ENCODE assay signal across 8 cellular contexts in the genomic region with DNA sequence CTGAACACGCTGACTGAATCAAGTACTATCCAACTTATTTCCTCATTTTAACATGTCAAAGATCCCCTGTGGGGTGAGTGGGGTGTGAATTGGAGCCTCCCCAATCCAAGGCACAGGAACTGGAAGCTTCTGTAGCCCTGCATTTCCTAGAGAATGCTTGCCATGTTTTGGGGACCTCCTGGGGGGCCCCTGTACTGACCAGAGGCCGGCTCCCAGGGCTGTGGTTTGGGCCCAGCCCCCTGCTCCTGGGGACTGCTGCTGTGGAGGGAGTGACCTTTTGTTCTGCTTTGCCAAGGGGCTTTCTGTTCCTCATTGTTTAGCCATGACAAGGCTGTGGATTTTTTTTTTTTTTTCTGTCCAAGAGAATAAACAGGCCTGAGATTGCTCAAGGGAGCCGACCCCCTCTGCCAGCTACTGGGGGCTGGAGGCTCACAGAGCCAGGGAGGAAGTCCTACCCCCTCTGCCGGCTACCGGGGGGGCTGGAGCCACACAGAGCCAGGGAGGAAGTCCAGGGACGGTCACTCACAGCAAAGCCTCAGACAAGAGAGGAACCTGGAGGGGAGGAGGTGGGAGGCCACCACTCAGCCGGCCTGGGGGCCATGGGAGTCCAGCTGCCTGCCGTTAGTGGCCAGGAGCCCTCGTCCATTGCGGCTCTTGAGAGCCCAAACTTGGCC. TPM values are rescaled to one million over a fixed set of nuclear protein-coding genes. Genes with fewer than 3 reads are reported as not detected.
A peak's percentile ranks its signal among the peaks of the same experiment; 100 is the strongest.
DNase-seq lines count a peak whose midpoint lies in the region; ATAC-seq and FAIRE-seq lines count a peak whose summit lies in the region.

No MANE protein-coding gene starts in this region.

- ATAC-seq in left cardiac atrium (peak; percentile 85 to 91), GM19397 (IDR thresholded peaks at IDR 0.05; ENCODE audit: unreplicated experiment) (no peak)

- DNase-seq in GM19239 (ENCODE audit: insufficient read length, low spot score) (no peak), left cardiac atrium (peak; percentile 90), posterior cingulate gyrus (peak in 7 of 10 donors; percentile 29 to 93 (median 49)), SW480 (ENCODE audit: low spot score) (no peak)
- DNase-seq in activated T-helper 2 cell treated with anti-CD3 and anti-CD28 coated beads, Interferon-gamma antibody, Interleukin-2, Interleukin-4, amounts not matched to agents 10 μg/mL and 5 μg/mL and 100 μg/mL, durations not matched to agents 14 hours and 24 hours and 36 hours (ENCODE audit: low spot score), result no peak
- no peak for DNase-seq in stimulated activated CD4-positive, alpha-beta T cell treated with anti-CD3 and anti-CD28 coated beads, Interleukin-4, amount 100 ng/mL, for 24 hours
- no peak for DNase-seq in activated effector memory CD4-positive, alpha-beta T cell treated with Interleukin-2 at 50 U/mL for 16 hours

- H3K27ac Mint-ChIP-seq in activated T-helper 2 cell treated with anti-CD3 and anti-CD28 coated beads, Interferon-gamma antibody, Interleukin-2, Interleukin-4, amounts not matched to agents 10 μg/mL and 5 μg/mL and 100 μg/mL, durations not matched to agents 14 hours and 24 hours and 36 hours, result peak overlapping the region; percentile 11

- no peaks in the 10 kb centered on the region for H3K27me3 Mint-ChIP-seq in activated T-helper 2 cell treated with anti-CD3 and anti-CD28 coated beads, Interferon-gamma antibody, Interleukin-2, Interleukin-4, amounts not matched to agents 10 μg/mL and 5 μg/mL and 100 μg/mL, durations not matched to agents 14 hours and 24 hours and 36 hours (ENCODE audit: low read depth)

- H3K36me3 Mint-ChIP-seq in activated T-helper 2 cell treated with anti-CD3 and anti-CD28 coated beads, Interferon-gamma antibody, Interleukin-2, Interleukin-4, amounts not matched to agents 10 μg/mL and 5 μg/mL and 100 μg/mL, durations not matched to agents 14 hours and 24 hours and 36 hours (ENCODE audit: low read depth), result peaks cover 51% of the 10 kb centered on the region

- peak; percentile 66 for FAIRE-seq in GM19239 (lab: Jason Lieb, UNC)

- no peaks in the 10 kb centered on the region for H3K9me3 Mint-ChIP-seq in activated T-helper 2 cell treated with anti-CD3 and anti-CD28 coated beads, Interferon-gamma antibody, Interleukin-2, Interleukin-4, amounts not matched to agents 10 μg/mL and 5 μg/mL and 100 μg/mL, durations not matched to agents 14 hours and 24 hours and 36 hours

- H3K4me1 Mint-ChIP-seq in activated T-helper 2 cell treated with anti-CD3 and anti-CD28 coated beads, Interferon-gamma antibody, Interleukin-2, Interleukin-4, amounts not matched to agents 10 μg/mL and 5 μg/mL and 100 μg/mL, durations not matched to agents 14 hours and 24 hours and 36 hours (ENCODE audit: low read depth), result peaks cover 48% of the 10 kb centered on the region

- no peak overlapping the region for H3K4me3 Mint-ChIP-seq in activated T-helper 2 cell treated with anti-CD3 and anti-CD28 coated beads, Interferon-gamma antibody, Interleukin-2, Interleukin-4, amounts not matched to agents 10 μg/mL and 5 μg/mL and 100 μg/mL, durations not matched to agents 14 hours and 24 hours and 36 hours (ENCODE audit: low read depth)

- intact Hi-C loops in activated T-helper 2 cell treated with anti-CD3 and anti-CD28 coated beads, Interferon-gamma antibody, Interleukin-2, Interleukin-4, amounts not matched to agents 10 μg/mL and 5 μg/mL and 100 μg/mL, durations not matched to agents 14 hours and 24 hours and 36 hours (cut with micrococcal nuclease), result no loop called here
- intact Hi-C loops in left cardiac atrium (cut with DNase I), result no loop called here
- intact Hi-C loops in posterior cingulate gyrus (cut with DNase I), result loop anchor here (5.0 kb wide), 1 partner anchor 42 kb away; no protein-coding TSS in a partner anchor

RNA-seq across cellular contexts. Expression of gene TNFRSF1B, which starts 17.4 kb away (rescaled TPM):
- 150 and 153 TPM in 2 replicates for total RNA-seq in activated T-helper 2 cell treated with anti-CD3 and anti-CD28 coated beads, Interferon-gamma antibody, Interleukin-2, Interleukin-4, amounts not matched to agents 10 μg/mL and 5 μg/mL and 100 μg/mL, durations not matched to agents 14 hours and 24 hours and 36 hours
- 10 to 100 TPM; 28.3 to 28.5 TPM for total RNA-seq in left cardiac atrium

RNA-seq across cellular contexts. Expression of gene VPS13D, which starts 45.7 kb away (rescaled TPM):
- 28.6 and 32.1 TPM in 2 replicates for total RNA-seq in activated T-helper 2 cell treated with anti-CD3 and anti-CD28 coated beads, Interferon-gamma antibody, Interleukin-2, Interleukin-4, amounts not matched to agents 10 μg/mL and 5 μg/mL and 100 μg/mL, durations not matched to agents 14 hours and 24 hours and 36 hours
- 10 to 100 TPM; 43.1 to 50.6 TPM for total RNA-seq in left cardiac atrium

Comparison
In these comparisons a context has a peak if more than half of its experiments do, and no peak if none do; other contexts are left out.
1. DNase-seq: peak in left cardiac atrium (single experiment) and posterior cingulate gyrus (7 of 10); none in GM19239 (single experiment), activated T-helper 2 cell treated with anti-CD3 and anti-CD28 coated beads, Interferon-gamma antibody, Interleukin-2, Interleukin-4, amounts not matched to agents 10 μg/mL and 5 μg/mL and 100 μg/mL, durations not matched to agents 14 hours and 24 hours and 36 hours (single experiment), stimulated activated CD4-positive, alpha-beta T cell treated with anti-CD3 and anti-CD28 coated beads, Interleukin-4, amount 100 ng/mL, for 24 hours (single experiment), activated effector memory CD4-positive, alpha-beta T cell treated with Interleukin-2 at 50 U/mL for 16 hours (single experiment) and SW480 (single experiment).